27 cellular contexts compared by ENCODE assay signal in genomic region chr2:238403632-238404405, GRCh38. TPM values are rescaled to one million over a fixed set of nuclear protein-coding genes. Genes with fewer than 3 reads are reported as not detected.
A peak's percentile ranks its signal among the peaks of the same experiment; 100 is the strongest.
DNase-seq lines count a peak whose midpoint lies in the region; TF ChIP-seq lines count a peak whose summit lies in the region.
"Had no signal": no experiment of that assay in that cellular context is flagged by ENCODE, and none has a peak within 500 bp of the region (broad histone marks: within the 10 kb centered on the region; RNA-seq: fewer than 3 reads in every experiment).

No MANE protein-coding gene starts in this region.

- peak overlapping the region; percentile 35 for H3K4me3 Mint-ChIP-seq in progenitor cell of endocrine pancreas (ENCODE audit: low read depth)
- no peak overlapping the region for H3K4me3 Mint-ChIP-seq in activated CD4-positive, alpha-beta T cell treated with anti-CD3 and anti-CD28 coated beads, Interleukin-2, amount 10 ng/mL, durations not matched to agents 7 days and 5 days
- H3K4me3 Mint-ChIP-seq: activated CD8-positive, alpha-beta memory T cell treated with anti-CD3 and anti-CD28 coated beads, Interleukin-2, amount 10 ng/mL, durations not matched to agents 7 days and 5 days; activated naive CD4-positive, alpha-beta T cell treated with anti-CD3 and anti-CD28 coated beads for 36 hours; T-helper 2 cell treated with Interferon-gamma antibody and Interleukin-4, amounts not matched to agents 5 μg/mL and 100 μg/mL, for 36 hours had no signal

- TF ChIP-seq CTCF in progenitor cell of endocrine pancreas (IDR thresholded peaks at IDR 0.05; ENCODE audit: unreplicated experiment), result no peak
- no peak for TF ChIP-seq CTCF in suprapubic skin (IDR thresholded peaks at IDR 0.05)

- CTCF ChIA-PET in activated CD4-positive, alpha-beta T cell treated with anti-CD3 and anti-CD28 coated beads, Interleukin-2, amount 10 ng/mL, durations not matched to agents 7 days and 5 days (lab: Charles Lee), result interaction anchor here (0.5 kb wide), 1 partner anchor 1847 kb away, joined by 3 read pairs; no protein-coding TSS in a partner anchor

- H3K4me1 ChIP-seq in suprapubic skin, result no peaks in the 10 kb centered on the region

- WGBS in suprapubic skin, result 92% methylated on average over 21 of the region's 21 CpGs

- H3K36me3 ChIP-seq in suprapubic skin, result peaks cover 7% of the 10 kb centered on the region

- peaks cover 44% of the 10 kb centered on the region for H3K4me1 Mint-ChIP-seq in progenitor cell of endocrine pancreas (ENCODE audit: low read depth)
- peaks cover 5% of the 10 kb centered on the region for H3K4me1 Mint-ChIP-seq in activated CD4-positive, alpha-beta T cell treated with anti-CD3 and anti-CD28 coated beads, Interleukin-2, amount 10 ng/mL, durations not matched to agents 7 days and 5 days

- no peak overlapping the region for H3K4me3 ChIP-seq in suprapubic skin
- H3K4me3 ChIP-seq: BLaER1, lung, skin epidermis had no signal

- H3K9me3 Mint-ChIP-seq in progenitor cell of endocrine pancreas (ENCODE audit: low read depth), result no peaks in the 10 kb centered on the region
- no peaks in the 10 kb centered on the region for H3K9me3 Mint-ChIP-seq in activated CD4-positive, alpha-beta T cell treated with anti-CD3 and anti-CD28 coated beads, Interleukin-2, amount 10 ng/mL, durations not matched to agents 7 days and 5 days
- H3K9me3 Mint-ChIP-seq: activated naive CD4-positive, alpha-beta T cell treated with anti-CD3 and anti-CD28 coated beads for 36 hours; T-helper 2 cell treated with Interferon-gamma antibody and Interleukin-4, amounts not matched to agents 5 μg/mL and 100 μg/mL, for 36 hours had no signal

- H3K27me3 ChIP-seq in suprapubic skin, result no peaks in the 10 kb centered on the region
- H3K27me3 ChIP-seq: BLaER1, brain microvascular endothelial cell had no signal

- H3K27ac Mint-ChIP-seq in progenitor cell of endocrine pancreas, result peak overlapping the region; percentile 74
- H3K27ac Mint-ChIP-seq in activated CD4-positive, alpha-beta T cell treated with anti-CD3 and anti-CD28 coated beads, Interleukin-2, amount 10 ng/mL, durations not matched to agents 7 days and 5 days, result no peak overlapping the region
- H3K27ac Mint-ChIP-seq: activated CD8-positive, alpha-beta memory T cell treated with anti-CD3 and anti-CD28 coated beads, Interleukin-2, amount 10 ng/mL, durations not matched to agents 7 days and 5 days; activated naive CD4-positive, alpha-beta T cell treated with anti-CD3 and anti-CD28 coated beads for 36 hours; T-helper 2 cell treated with Interferon-gamma antibody and Interleukin-4, amounts not matched to agents 5 μg/mL and 100 μg/mL, for 36 hours had no signal

- no peak for TF ChIP-seq EP300 in suprapubic skin (IDR thresholded peaks at IDR 0.05)

- H3K27ac ChIP-seq in suprapubic skin, result no peak overlapping the region
- H3K27ac ChIP-seq: BLaER1, brain microvascular endothelial cell, RWPE1, skin epidermis, WERI-Rb-1 had no signal

- DNase-seq in NCI-H1092 (lab: John Stamatoyannopoulos, UW) (peak; percentile 49), NCI-H345 (lab: John Stamatoyannopoulos, UW) (peak; percentile 45), islet precursor cell (peak; percentile 33), progenitor cell of endocrine pancreas (ENCODE audit: low spot score, unreplicated experiment) (no peak), suprapubic skin (ENCODE audit: low spot score in 2 of 2) (no peak), SKM-1 (lab: John Stamatoyannopoulos, UW; ENCODE audit: unreplicated experiment) (no peak)
- no peak for DNase-seq in activated CD8-positive, alpha-beta memory T cell treated with anti-CD3 and anti-CD28 coated beads, Interleukin-2, amount 50 U/mL, for 48 hours
- no peak for DNase-seq in activated CD4-positive, alpha-beta T cell treated with anti-CD3 and anti-CD28 coated beads, Interleukin-2, amount 10 ng/mL, durations not matched to agents 7 days and 5 days
- DNase-seq: activated CD4-positive, alpha-beta T cell treated with anti-CD3 and anti-CD28 coated beads, Interleukin-2, amount 50 U/mL, for 1 hour; activated CD8-positive, alpha-beta memory T cell treated with anti-CD3 and anti-CD28 coated beads, Interleukin-2, amount 10 ng/mL, durations not matched to agents 7 days and 5 days; activated naive CD4-positive, alpha-beta T cell treated with anti-CD3 and anti-CD28 coated beads for 36 hours; brain microvascular endothelial cell; COR-L47; effector memory CD4-positive, alpha-beta T cell; EL; foreskin fibroblast; MV-4-11; NCI-H2081 treated with DMSO at 0.1 percent for 48 hours; NCI-H69; SK-N-SH; stimulated activated CD4-positive, alpha-beta T cell treated with anti-CD3 and anti-CD28 coated beads, Interleukin-1b, Interleukin-23, amount 100 ng/mL, for 48 hours; WERI-Rb-1 had no signal

- H3K9me3 ChIP-seq in suprapubic skin, result no peaks in the 10 kb centered on the region
- H3K9me3 ChIP-seq: BLaER1, SK-N-SH had no signal

- H3K36me3 Mint-ChIP-seq in progenitor cell of endocrine pancreas (ENCODE audit: insufficient read depth), result peaks cover 9% of the 10 kb centered on the region
- no peaks in the 10 kb centered on the region for H3K36me3 Mint-ChIP-seq in activated CD4-positive, alpha-beta T cell treated with anti-CD3 and anti-CD28 coated beads, Interleukin-2, amount 10 ng/mL, durations not matched to agents 7 days and 5 days (ENCODE audit: low read depth)
- H3K36me3 Mint-ChIP-seq: activated CD8-positive, alpha-beta memory T cell treated with anti-CD3 and anti-CD28 coated beads, Interleukin-2, amount 10 ng/mL, durations not matched to agents 7 days and 5 days had no signal

- no peaks in the 10 kb centered on the region for H3K27me3 Mint-ChIP-seq in progenitor cell of endocrine pancreas
- no peaks in the 10 kb centered on the region for H3K27me3 Mint-ChIP-seq in activated CD4-positive, alpha-beta T cell treated with anti-CD3 and anti-CD28 coated beads, Interleukin-2, amount 10 ng/mL, durations not matched to agents 7 days and 5 days
- H3K27me3 Mint-ChIP-seq: activated CD8-positive, alpha-beta memory T cell treated with anti-CD3 and anti-CD28 coated beads, Interleukin-2, amount 10 ng/mL, durations not matched to agents 7 days and 5 days had no signal

- no peak for TF ChIP-seq POLR2A in suprapubic skin (IDR thresholded peaks at IDR 0.05)

- POLR2A ChIA-PET in activated CD4-positive, alpha-beta T cell treated with anti-CD3 and anti-CD28 coated beads, Interleukin-2, amount 10 ng/mL, durations not matched to agents 7 days and 5 days (lab: Charles Lee), result no interaction called here

RNA-seq across cellular contexts. Expression of gene ASB1, which starts 22.9 kb away (rescaled TPM):
- total RNA-seq in progenitor cell of endocrine pancreas (42.3 and 46.8 TPM in 2 replicates), suprapubic skin (10 to 100 TPM; 17.1 to 48.8 (median 22.1) TPM)
- 10 to 100 TPM; 26.2 to 28.9 TPM for total RNA-seq in activated CD4-positive, alpha-beta T cell treated with anti-CD3 and anti-CD28 coated beads, Interleukin-2, amount 10 ng/mL, durations not matched to agents 7 days and 5 days

Comparison
In these comparisons a context has a peak if more than half of its experiments do, and no peak if none do; other contexts are left out.
1. DNase-seq: peak in NCI-H1092 (single experiment), NCI-H345 (single experiment) and islet precursor cell (single experiment); none in progenitor cell of endocrine pancreas (single experiment), suprapubic skin (0 of 2), activated CD8-positive, alpha-beta memory T cell treated with anti-CD3 and anti-CD28 coated beads, Interleukin-2, amount 50 U/mL, for 48 hours (single experiment), SKM-1 (single experiment) and activated CD4-positive, alpha-beta T cell treated with anti-CD3 and anti-CD28 coated beads, Interleukin-2, amount 10 ng/mL, durations not matched to agents 7 days and 5 days (single experiment).